Comparison of ENCODE assay signal across 8 cellular contexts in the genomic region with DNA sequence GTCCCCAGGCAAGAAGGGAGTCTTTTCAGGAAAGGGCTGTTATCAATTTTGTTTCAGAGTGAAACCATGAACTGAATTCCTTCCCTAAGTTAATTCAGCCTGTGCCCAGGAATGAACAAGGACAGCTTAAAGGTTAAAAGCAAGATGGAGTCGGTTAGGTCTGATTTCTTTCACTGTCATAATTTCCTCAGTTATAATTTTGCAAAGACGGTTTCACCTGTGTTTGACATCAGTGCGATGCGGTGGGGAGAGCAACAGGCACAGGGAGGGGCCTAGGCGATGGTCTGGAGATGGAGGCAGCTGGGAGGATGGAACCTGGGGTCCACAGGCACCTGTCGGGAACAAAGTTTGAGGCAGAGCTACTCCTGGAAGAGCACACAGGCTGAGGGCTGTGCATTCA. TPM values are rescaled to one million over a fixed set of nuclear protein-coding genes. Genes with fewer than 3 reads are reported as not detected.
A peak's percentile ranks its signal among the peaks of the same experiment; 100 is the strongest.
DNase-seq lines count a peak whose midpoint lies in the region; ATAC-seq, FAIRE-seq and TF ChIP-seq lines count a peak whose summit lies in the region.

No MANE protein-coding gene starts in this region.

- no peaks in the 10 kb centered on the region for H3K9me3 ChIP-seq in keratinocyte (ENCODE audit: control insufficient read depth, low read depth, low read length)
- no peaks in the 10 kb centered on the region for H3K9me3 ChIP-seq in subcutaneous abdominal adipose tissue (ENCODE audit: control insufficient read depth in 5 of 5, low read length in 5 of 5)

- ATAC-seq in activated naive CD4-positive, alpha-beta T cell treated with anti-CD3 and anti-CD28 coated beads, Interleukin-2, amount 50 U/mL, for 72 hours, result no peak
- no peak for ATAC-seq in esophagus mucosa

- no peaks in the 10 kb centered on the region for H3K27me3 Mint-ChIP-seq in activated CD4-positive, alpha-beta T cell treated with anti-CD3 and anti-CD28 coated beads, Interleukin-2, amount 10 ng/mL, durations not matched to agents 24 days and 14 days

- no peak for TF ChIP-seq CTCF in keratinocyte (optimal IDR thresholded peaks at IDR 0.05 in 1 of 3, IDR thresholded peaks at IDR 0.05 in 1 of 3, conservative IDR thresholded peaks at IDR 0.05 in 1 of 3; ENCODE audit: extremely low read depth in 1 of 3, insufficient read depth in 2 of 3, low read length in 3 of 3)

- FAIRE-seq in keratinocyte (lab: Jason Lieb, UNC), result no peak

- peaks cover 2% of the 10 kb centered on the region for H4K20me1 ChIP-seq in keratinocyte (ENCODE audit: control insufficient read depth, extremely low read depth, insufficient read depth, low read length)

- peak overlapping the region; percentile 99 for H3K27ac Mint-ChIP-seq in activated CD4-positive, alpha-beta T cell treated with anti-CD3 and anti-CD28 coated beads, Interleukin-2, amount 10 ng/mL, durations not matched to agents 24 days and 14 days
- peak overlapping the region; percentile 99 for H3K27ac Mint-ChIP-seq in activated naive CD4-positive, alpha-beta T cell treated with anti-CD3 and anti-CD28 coated beads, Interleukin-2, amount 50 U/mL, for 72 hours

- H3K36me3 Mint-ChIP-seq in activated CD4-positive, alpha-beta T cell treated with anti-CD3 and anti-CD28 coated beads, Interleukin-2, amount 10 ng/mL, durations not matched to agents 24 days and 14 days (ENCODE audit: low read depth), result peaks cover 51% of the 10 kb centered on the region
- H3K36me3 Mint-ChIP-seq in activated naive CD4-positive, alpha-beta T cell treated with anti-CD3 and anti-CD28 coated beads, Interleukin-2, amount 50 U/mL, for 72 hours, result peaks cover 23 to 40% of the 10 kb centered on the region in 2 donors

- peak overlapping the region; percentile 91 for H3K4me2 ChIP-seq in keratinocyte (ENCODE audit: control insufficient read depth, extremely low read depth, insufficient read depth, low read depth, low read length)

- H3K27ac ChIP-seq in keratinocyte (ENCODE audit: control insufficient read depth, insufficient read depth, low read length), result peak overlapping the region; percentile 90
- no peak overlapping the region for H3K27ac ChIP-seq in subcutaneous abdominal adipose tissue (ENCODE audit: low read depth, low read length)

- H3K36me3 ChIP-seq in keratinocyte (ENCODE audit: control insufficient read depth in 2 of 2, extremely low read depth in 1 of 2, insufficient read depth in 2 of 2, low read length in 2 of 2), result peaks cover under 1 to 4% of the 10 kb centered on the region in 2 experiments
- no peaks in the 10 kb centered on the region for H3K36me3 ChIP-seq in subcutaneous abdominal adipose tissue (ENCODE audit: control insufficient read depth in 5 of 5, insufficient read depth in 5 of 5, low read length in 5 of 5)

- peaks cover 38% of the 10 kb centered on the region for H3K4me1 Mint-ChIP-seq in activated CD4-positive, alpha-beta T cell treated with anti-CD3 and anti-CD28 coated beads, Interleukin-2, amount 10 ng/mL, durations not matched to agents 24 days and 14 days

- intact Hi-C loops in activated CD4-positive, alpha-beta T cell treated with anti-CD3 and anti-CD28 coated beads, Interleukin-2, amount 10 ng/mL, durations not matched to agents 24 days and 14 days (cut with micrococcal nuclease), result no loop called here

- peaks cover 60% of the 10 kb centered on the region for H3K79me2 ChIP-seq in keratinocyte (ENCODE audit: control insufficient read depth, insufficient read depth, low read length)

- H3K27me3 ChIP-seq in keratinocyte (ENCODE audit: control insufficient read depth, extremely low read depth, insufficient read depth, low read length) (no peaks in the 10 kb centered on the region), subcutaneous abdominal adipose tissue (ENCODE audit: control insufficient read depth in 5 of 5, insufficient read depth in 4 of 5, low read length in 5 of 5) (no peaks in the 10 kb centered on the region)

- H3K9ac ChIP-seq in keratinocyte (ENCODE audit: control insufficient read depth, extremely low read depth, insufficient read depth, low read length) (peak overlapping the region; percentile 98), subcutaneous abdominal adipose tissue (ENCODE audit: low read length in 5 of 5) (peak overlapping the region in 4 of 5 donors; percentile 72 to 100 (median 98))

- no peaks in the 10 kb centered on the region for H3K9me1 ChIP-seq in keratinocyte (ENCODE audit: control insufficient read depth, extremely low read depth, insufficient read depth, low read length)

- H2AFZ ChIP-seq in keratinocyte (ENCODE audit: control insufficient read depth, low read length), result no peak overlapping the region

- H3K4me3 ChIP-seq in keratinocyte (ENCODE audit: control insufficient read depth in 2 of 3, extremely low read depth in 1 of 3, insufficient read depth in 2 of 3, low read depth in 1 of 3, low read length in 3 of 3) (peak overlapping the region; percentile 55 to 99 (median 98)), subcutaneous abdominal adipose tissue (ENCODE audit: low read depth in 1 of 5, low read length in 5 of 5) (peak overlapping the region; percentile 86 to 99 (median 97))

- peaks cover 3% of the 10 kb centered on the region for H3K9me3 Mint-ChIP-seq in activated CD4-positive, alpha-beta T cell treated with anti-CD3 and anti-CD28 coated beads, Interleukin-2, amount 10 ng/mL, durations not matched to agents 24 days and 14 days
- H3K9me3 Mint-ChIP-seq in activated naive CD4-positive, alpha-beta T cell treated with anti-CD3 and anti-CD28 coated beads, Interleukin-2, amount 50 U/mL, for 72 hours, result no peaks in the 10 kb centered on the region

- peak overlapping the region; percentile 96 for H3K4me3 Mint-ChIP-seq in activated CD4-positive, alpha-beta T cell treated with anti-CD3 and anti-CD28 coated beads, Interleukin-2, amount 10 ng/mL, durations not matched to agents 24 days and 14 days

- H3K4me1 ChIP-seq in keratinocyte (ENCODE audit: control insufficient read depth, extremely low read depth, insufficient read depth, low read length) (peaks cover 8% of the 10 kb centered on the region), subcutaneous abdominal adipose tissue (ENCODE audit: control insufficient read depth in 5 of 5, insufficient read depth in 5 of 5, low read length in 5 of 5) (peaks cover 0 to 17% (median 15%) of the 10 kb centered on the region in 5 donors)

- no peak for DNase-seq in activated CD4-positive, alpha-beta T cell treated with anti-CD3 and anti-CD28 coated beads, Interleukin-2, amount 10 ng/mL, durations not matched to agents 24 days and 14 days
- DNase-seq in activated CD4-positive, alpha-beta T cell treated with anti-CD3 and anti-CD28 coated beads for 4 hours, result no peak
- DNase-seq in activated naive CD4-positive, alpha-beta T cell treated with anti-CD3 and anti-CD28 coated beads, Interleukin-2, amount 50 U/mL, for 72 hours (ENCODE audit: low spot score in 2 of 2), result no peak
- no peak for DNase-seq in keratinocyte (ENCODE audit: low read depth, low spot score)
- no peak for DNase-seq in foreskin melanocyte
- no peak for DNase-seq in DMS79 treated with DMSO at 0.1 percent for 48 hours (lab: John Stamatoyannopoulos, UW)

- dilution Hi-C loops in keratinocyte (cut with MboI; ENCODE audit: extremely low pct_ligation_motif_present, low sequenced_read_pairs), result no loop called here

RNA-seq across cellular contexts. Expression of a gene that starts 5.9 kb away (rescaled TPM):
- 9.2 and 9.8 TPM in 2 replicates for total RNA-seq in activated CD4-positive, alpha-beta T cell treated with anti-CD3 and anti-CD28 coated beads, Interleukin-2, amount 10 ng/mL, durations not matched to agents 24 days and 14 days
- total RNA-seq in activated naive CD4-positive, alpha-beta T cell treated with anti-CD3 and anti-CD28 coated beads, Interleukin-2, amount 50 U/mL, for 72 hours, result 1 to 10 TPM; 6.2 to 7.1 TPM
- polyA plus RNA-seq in keratinocyte, result 4.4 to 8.9 TPM (median 8.0 TPM) in 3 replicates
- polyA plus RNA-seq in keratinocyte (2011; ENCODE audit: low read depth), result 5.0 TPM
- 3.6 and 6.0 TPM in 2 replicates for polyA plus RNA-seq in keratinocyte (2011; cell fraction: cytosol; rRNA removed)
- polyA plus RNA-seq in keratinocyte (2011; cell fraction: nucleus; rRNA removed), result 16.0 and 16.8 TPM in 2 replicates
- polyA plus RNA-seq in keratinocyte (2012; ENCODE audit: low replicate concordance), result 4.6 and 5.0 TPM in 2 replicates
- polyA minus RNA-seq in keratinocyte, result 5.8 to 21.2 TPM (median 13.6 TPM) in 3 replicates
- 4.8 TPM for polyA minus RNA-seq in keratinocyte (2011; cell fraction: cytosol; rRNA and poly(A)+ RNA removed)
- 8.4 and 13.1 TPM in 2 replicates for polyA minus RNA-seq in keratinocyte (2011; cell fraction: nucleus; rRNA and poly(A)+ RNA removed)
- 7.9 TPM for total RNA-seq in esophagus mucosa

RNA-seq across cellular contexts. Expression of a gene that starts 9.5 kb away (rescaled TPM):
- total RNA-seq in activated CD4-positive, alpha-beta T cell treated with anti-CD3 and anti-CD28 coated beads, Interleukin-2, amount 10 ng/mL, durations not matched to agents 24 days and 14 days, result 25.5 and 27.5 TPM in 2 replicates
- total RNA-seq in activated naive CD4-positive, alpha-beta T cell treated with anti-CD3 and anti-CD28 coated beads, Interleukin-2, amount 50 U/mL, for 72 hours, result 10 to 100 TPM in 1 of 2 donors, 1 to 10 TPM in 1; 9.2 to 20.9 TPM
- 8.5 to 12.8 TPM (median 11.8 TPM) in 3 replicates for polyA plus RNA-seq in keratinocyte
- polyA plus RNA-seq in keratinocyte (2011; ENCODE audit: low read depth), result 3.1 TPM
- polyA plus RNA-seq in keratinocyte (2011; cell fraction: cytosol; rRNA removed), result 4.1 and 6.1 TPM in 2 replicates
- 22.5 and 26.9 TPM in 2 replicates for polyA plus RNA-seq in keratinocyte (2011; cell fraction: nucleus; rRNA removed)
- 7.0 and 10.7 TPM in 2 replicates for polyA plus RNA-seq in keratinocyte (2012; ENCODE audit: low replicate concordance)
- 13.4 to 37.8 TPM (median 19.2 TPM) in 3 replicates for polyA minus RNA-seq in keratinocyte
- polyA minus RNA-seq in keratinocyte (2011; cell fraction: cytosol; rRNA and poly(A)+ RNA removed), result 15.0 TPM
- polyA minus RNA-seq in keratinocyte (2011; cell fraction: nucleus; rRNA and poly(A)+ RNA removed), result 14.7 and 34.1 TPM in 2 replicates
- total RNA-seq in esophagus mucosa, result 9.3 TPM

RNA-seq across cellular contexts. Expression of a gene that starts 29.1 kb away (rescaled TPM):
- 30.1 and 30.9 TPM in 2 replicates for total RNA-seq in activated CD4-positive, alpha-beta T cell treated with anti-CD3 and anti-CD28 coated beads, Interleukin-2, amount 10 ng/mL, durations not matched to agents 24 days and 14 days
- 10 to 100 TPM; 28.7 to 36.6 TPM for total RNA-seq in activated naive CD4-positive, alpha-beta T cell treated with anti-CD3 and anti-CD28 coated beads, Interleukin-2, amount 50 U/mL, for 72 hours
- polyA plus RNA-seq in keratinocyte, result 8.2 to 14.4 TPM (median 14.0 TPM) in 3 replicates
- polyA plus RNA-seq in keratinocyte (2011; ENCODE audit: low read depth), result 2.9 TPM
- polyA plus RNA-seq in keratinocyte (2011; cell fraction: cytosol; rRNA removed), result 4.7 and 8.2 TPM in 2 replicates
- 40.8 and 42.7 TPM in 2 replicates for polyA plus RNA-seq in keratinocyte (2011; cell fraction: nucleus; rRNA removed)
- polyA plus RNA-seq in keratinocyte (2012; ENCODE audit: low replicate concordance), result 6.5 and 9.4 TPM in 2 replicates
- 18.6 to 28.5 TPM (median 18.9 TPM) in 3 replicates for polyA minus RNA-seq in keratinocyte
- 33.2 TPM for polyA minus RNA-seq in keratinocyte (2011; cell fraction: cytosol; rRNA and poly(A)+ RNA removed)
- polyA minus RNA-seq in keratinocyte (2011; cell fraction: nucleus; rRNA and poly(A)+ RNA removed), result 16.9 and 28.7 TPM in 2 replicates
- total RNA-seq in esophagus mucosa, result 16.3 TPM

RNA-seq across cellular contexts. Expression of a gene that starts 51.1 kb away (rescaled TPM):
- total RNA-seq in activated CD4-positive, alpha-beta T cell treated with anti-CD3 and anti-CD28 coated beads, Interleukin-2, amount 10 ng/mL, durations not matched to agents 24 days and 14 days, result 11.5 and 13.5 TPM in 2 replicates
- total RNA-seq in activated naive CD4-positive, alpha-beta T cell treated with anti-CD3 and anti-CD28 coated beads, Interleukin-2, amount 50 U/mL, for 72 hours, result 10 to 100 TPM; 16.1 to 21.3 TPM
- 6.6 to 9.6 TPM (median 7.2 TPM) in 3 replicates for polyA plus RNA-seq in keratinocyte
- 13.1 TPM for polyA plus RNA-seq in keratinocyte (2011; ENCODE audit: low read depth)
- polyA plus RNA-seq in keratinocyte (2011; cell fraction: cytosol; rRNA removed), result 5.0 and 8.6 TPM in 2 replicates
- 8.1 and 8.9 TPM in 2 replicates for polyA plus RNA-seq in keratinocyte (2011; cell fraction: nucleus; rRNA removed)
- polyA plus RNA-seq in keratinocyte (2012; ENCODE audit: low replicate concordance), result 4.8 and 5.9 TPM in 2 replicates
- polyA minus RNA-seq in keratinocyte, result 5.6 to 15.1 TPM (median 6.8 TPM) in 3 replicates
- polyA minus RNA-seq in keratinocyte (2011; cell fraction: cytosol; rRNA and poly(A)+ RNA removed), result 11.1 TPM
- polyA minus RNA-seq in keratinocyte (2011; cell fraction: nucleus; rRNA and poly(A)+ RNA removed), result 9.4 and 14.0 TPM in 2 replicates
- total RNA-seq in esophagus mucosa, result 9.4 TPM
